Comparison of ENCODE assay signal across 15 cellular contexts in the genomic region with DNA sequence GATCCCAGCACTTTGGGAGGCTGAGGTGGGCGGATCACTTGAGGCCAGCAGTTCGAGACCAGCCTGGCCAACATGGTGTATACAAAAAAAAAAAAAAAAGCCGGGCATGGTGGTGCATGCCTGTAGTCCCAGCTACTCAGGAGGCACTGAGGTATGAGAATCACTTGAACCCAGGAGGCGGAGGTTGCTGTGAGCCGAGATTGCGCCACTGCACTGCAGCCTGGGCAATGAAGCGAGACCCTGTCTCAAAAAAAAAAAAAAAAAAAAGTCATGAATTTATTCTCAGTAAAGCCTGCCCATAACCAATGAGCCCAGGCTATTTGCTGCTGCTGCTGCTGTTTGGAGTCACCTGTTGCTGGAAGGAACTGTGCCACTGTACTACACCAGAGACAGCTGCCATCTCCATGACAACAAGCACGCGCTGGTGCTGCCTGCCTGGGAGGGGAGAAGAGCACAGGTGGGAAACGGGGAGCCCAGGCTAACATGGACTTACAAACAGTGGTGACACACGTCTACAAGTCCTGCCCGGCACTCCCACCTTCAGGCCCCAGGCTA. TPM values are rescaled to one million over a fixed set of nuclear protein-coding genes. Genes with fewer than 3 reads are reported as not detected.
DNase-seq lines count a peak whose midpoint lies in the region; ATAC-seq and TF ChIP-seq lines count a peak whose summit lies in the region.
"Had no signal": no experiment of that assay in that cellular context is flagged by ENCODE, and none has a peak within 500 bp of the region (broad histone marks: within the 10 kb centered on the region; RNA-seq: fewer than 3 reads in every experiment).

No MANE protein-coding gene starts in this region.

- ATAC-seq in HG02852 (IDR thresholded peaks at IDR 0.05; ENCODE audit: unreplicated experiment) (peak; percentile 51), HG02973 (IDR thresholded peaks at IDR 0.05; ENCODE audit: unreplicated experiment) (no peak), left cardiac atrium (no peak)

- DNase-seq in GM10248 (ENCODE audit: extremely low spot score), result peak; percentile 81
- DNase-seq in NCI-H345 (lab: John Stamatoyannopoulos, UW), result peak; percentile 44
- peak in 28 of 42 donors; percentile 11 to 64 (median 39) for DNase-seq in head of caudate nucleus
- no peak for DNase-seq in activated gamma-delta T cell treated with Interleukin-2 at 50 U/mL for 16 hours
- no peak for DNase-seq in activated gamma-delta T cell (lab: John Stamatoyannopoulos, UW)
- no peak for DNase-seq in left cardiac atrium
- DNase-seq: endodermal cell, H9, kidney glomerular epithelial cell, nephron progenitor cell, tibial artery had no signal

- TF ChIP-seq CTCF in GM10248 (IDR thresholded peaks at IDR 0.05; ENCODE audit: control extremely low read depth, extremely low read depth, low read depth, missing control alignments), result no peak

- CTCF ChIA-PET in GM10248 (lab: Yijun Ruan, JAX), result no interaction called here

- intact Hi-C loops in head of caudate nucleus (cut with DNase I), result no loop called here
- intact Hi-C loops in left cardiac atrium (cut with DNase I), result no loop called here

- POLR2A ChIA-PET in GM10248 (lab: Yijun Ruan, JAX), result interaction anchor here (0.5 to 0.7 kb wide), 2 partner anchors 130 to 316 kb away, joined by 3 to 9 read pairs; no protein-coding TSS in a partner anchor

RNA-seq across cellular contexts. Expression of gene ZFR2, which starts 11.3 kb away (rescaled TPM):
- under 1 TPM; 0.29 to 0.35 TPM for total RNA-seq in left cardiac atrium

RNA-seq across cellular contexts. Expression of gene ATCAY, which starts 23.0 kb away (rescaled TPM):
- total RNA-seq in left cardiac atrium, result not detected
- total RNA-seq: activated T-helper 1 cell treated with anti-CD3 and anti-CD28 coated beads, Interleukin-12 subunit alpha, Interleukin-12 subunit beta, Interleukin-2, Interleukin-4 antibody, amounts not matched to agents 30 ng/mL and 10 ng/mL and 1 ng/mL, durations not matched to agents 14 hours and 24 hours and 36 hours; glomerular endothelial cell had no signal

Comparison
In these comparisons a context has a peak if more than half of its experiments do, and no peak if none do; other contexts are left out.
1. DNase-seq: peak in GM10248 (single experiment), NCI-H345 (single experiment) and head of caudate nucleus (28 of 42); none in activated gamma-delta T cell treated with Interleukin-2 at 50 U/mL for 16 hours (single experiment), activated gamma-delta T cell (single experiment) and left cardiac atrium (single experiment).